ENCODE assay signal across 17 cellular contexts in genomic region chr3:172766241-172766640, GRCh38. TPM values are rescaled to one million over a fixed set of nuclear protein-coding genes. Genes with fewer than 3 reads are reported as not detected.
DNase-seq lines count a peak whose midpoint lies in the region; ATAC-seq, FAIRE-seq and TF ChIP-seq lines count a peak whose summit lies in the region.
"Had no signal": no experiment of that assay in that cellular context is flagged by ENCODE, and none has a peak within 500 bp of the region (broad histone marks: within the 10 kb centered on the region; RNA-seq: fewer than 3 reads in every experiment).

No MANE protein-coding gene starts in this region.

- CTCF ChIA-PET in A549 (lab: Yijun Ruan, JAX) (no interaction called here), Calu3 (lab: Charles Lee) (no interaction called here)

- H3K4me1 ChIP-seq in A549: no peaks in the 10 kb centered on the region; the same call in 2 of the 3 replicates
- H3K4me1 ChIP-seq: Caco-2 had no signal

- FAIRE-seq in A549 (lab: Jason Lieb, UNC): peak; percentile 68
- FAIRE-seq: A204.1, GM12892 had no signal

- H3K27ac ChIP-seq in A549: no peak overlapping the region
- H3K27ac ChIP-seq: C4-2B had no signal

- no peak overlapping the region for H3K4me3 Mint-ChIP-seq in Calu3 (ENCODE audit: low read depth, unreplicated experiment)
- H3K4me3 Mint-ChIP-seq in activated T-helper 17 cell treated with anti-CD3 and anti-CD28 coated beads, Interleukin-2, amount 50 U/mL, for 72 hours: no peak overlapping the region
- H3K4me3 Mint-ChIP-seq: CD4-positive, alpha-beta T cell had no signal

- POLR2A ChIA-PET in A549 (lab: Yijun Ruan, JAX): no interaction called here

- TF ChIP-seq POLR2A in A549 (IDR thresholded peaks at IDR 0.05; ENCODE audit: low read length): no peak

- H3K9me3 Mint-ChIP-seq in Calu3 (ENCODE audit: low read depth, unreplicated experiment): no peaks in the 10 kb centered on the region
- H3K9me3 Mint-ChIP-seq in activated T-helper 17 cell treated with anti-CD3 and anti-CD28 coated beads, Interleukin-2, amount 50 U/mL, for 72 hours: no peaks in the 10 kb centered on the region
- H3K9me3 Mint-ChIP-seq: CD4-positive, alpha-beta T cell had no signal

- BruUV-seq in Calu3 (replicated peaks; lab: Mats Ljungman, UMichigan): no TSS peak

- H3K9me3 ChIP-seq in A549: no peaks in the 10 kb centered on the region
- H3K9me3 ChIP-seq: Caco-2 had no signal

- H3K4me3 ChIP-seq in A549 (no peak overlapping the region), fibroblast of the aortic adventitia (ENCODE audit: low read depth, low read length) (no peak overlapping the region)

- 93% methylated on average over 2 of the region's 2 CpGs for WGBS in A549 (ENCODE audit: missing lambda C conversion rate)

- no peak for ATAC-seq in A549
- ATAC-seq in SK-N-SH treated with all-trans-retinoic acid at 6 μM for 48 hours: peak; percentile 71
- no peak for ATAC-seq in GM18498 (IDR thresholded peaks at IDR 0.05; ENCODE audit: unreplicated experiment)
- no peak for ATAC-seq in activated T-helper 17 cell treated with anti-CD3 and anti-CD28 coated beads, Interleukin-2, amount 50 U/mL, for 72 hours (replicated peaks)

- DNase-seq in A549 (ENCODE audit: low read depth in 1 of 2, low spot score in 1 of 2): no peak
- DNase-seq in Calu3: no peak
- DNase-seq in fibroblast of the aortic adventitia (ENCODE audit: low read depth): peak; percentile 33
- no peak for DNase-seq in NCI-H1436 (lab: John Stamatoyannopoulos, UW)
- DNase-seq: AML-193; Caco-2; CD4-positive, alpha-beta T cell; DMS153; DMS79; GDM1; HCEC 1CT had no signal

- no peak for TF ChIP-seq EP300 in A549 (IDR thresholded peaks at IDR 0.05)

- H3K36me3 Mint-ChIP-seq in Calu3 (ENCODE audit: insufficient read depth, unreplicated experiment): peaks cover 64% of the 10 kb centered on the region
- H3K36me3 Mint-ChIP-seq in activated T-helper 17 cell treated with anti-CD3 and anti-CD28 coated beads, Interleukin-2, amount 50 U/mL, for 72 hours (ENCODE audit: low read depth): peaks cover 83% of the 10 kb centered on the region

- TF ChIP-seq CTCF in A549 (IDR thresholded peaks at IDR 0.05): no peak
- TF ChIP-seq CTCF in Calu3 (IDR thresholded peaks at IDR 0.05; ENCODE audit: unreplicated experiment): no peak
- TF ChIP-seq CTCF in fibroblast of the aortic adventitia (IDR thresholded peaks at IDR 0.05; ENCODE audit: insufficient read depth, low read length): no peak

- TF ChIP-seq RAD21 in A549 (conservative IDR thresholded peaks at IDR 0.05 in 1 of 2, IDR thresholded peaks at IDR 0.05 in 1 of 2): no peak

- intact Hi-C loops in Calu3 (cut with micrococcal nuclease; ENCODE audit: unreplicated experiment): no loop called here

- no peaks in the 10 kb centered on the region for H3K27me3 Mint-ChIP-seq in Calu3 (ENCODE audit: unreplicated experiment)
- no peaks in the 10 kb centered on the region for H3K27me3 Mint-ChIP-seq in activated T-helper 17 cell treated with anti-CD3 and anti-CD28 coated beads, Interleukin-2, amount 50 U/mL, for 72 hours
- H3K27me3 Mint-ChIP-seq: CD4-positive, alpha-beta T cell had no signal

- H3K27ac Mint-ChIP-seq in Calu3 (ENCODE audit: unreplicated experiment): peak overlapping the region; percentile 11
- no peak overlapping the region for H3K27ac Mint-ChIP-seq in activated T-helper 17 cell treated with anti-CD3 and anti-CD28 coated beads, Interleukin-2, amount 50 U/mL, for 72 hours
- H3K27ac Mint-ChIP-seq: CD4-positive, alpha-beta T cell had no signal

- H3K4me1 Mint-ChIP-seq in Calu3 (ENCODE audit: low read depth, unreplicated experiment): peaks cover 2% of the 10 kb centered on the region
- H3K4me1 Mint-ChIP-seq in activated T-helper 17 cell treated with anti-CD3 and anti-CD28 coated beads, Interleukin-2, amount 50 U/mL, for 72 hours: no peaks in the 10 kb centered on the region

- H3K4me2 ChIP-seq in A549: no peak overlapping the region

TF ChIP-seq in A549, 52 proteins besides CTCF, POLR2A, EP300 and RAD21:
- no peak for TF ChIP-seq HOXA7 (CRISPR knock-in tag; IDR thresholded peaks at IDR 0.05)
- TF ChIP-seq EHMT2 (IDR thresholded peaks at IDR 0.05; ENCODE audit: low read depth): no peak
- TF ChIP-seq KDM1A (IDR thresholded peaks at IDR 0.05; ENCODE audit: low read depth): no peak
- TF ChIP-seq CEBPB (IDR thresholded peaks at IDR 0.05): no peak
- no peak for TF ChIP-seq BCL3 (IDR thresholded peaks at IDR 0.05)
- no peak for TF ChIP-seq MAX (IDR thresholded peaks at IDR 0.05)
- TF ChIP-seq ESRRA (IDR thresholded peaks at IDR 0.05; ENCODE audit: borderline replicate concordance, low read length): no peak
- TF ChIP-seq PHF8 (IDR thresholded peaks at IDR 0.05; ENCODE audit: borderline replicate concordance, low read depth): no peak

TF ChIP-seq in SK-N-SH treated with all-trans-retinoic acid at 6 μM for 48 hours, 23 proteins besides CTCF, POLR2A, EP300 and RAD21 (continues in another document):
- no peak for TF ChIP-seq ZFP30 (CRISPR knock-in tag; IDR thresholded peaks at IDR 0.05)
- no peak for TF ChIP-seq OSR1 (CRISPR knock-in tag; IDR thresholded peaks at IDR 0.05)
- no peak for TF ChIP-seq ZFP3 (CRISPR knock-in tag; IDR thresholded peaks at IDR 0.05)
- no peak for TF ChIP-seq RARB (CRISPR knock-in tag; IDR thresholded peaks at IDR 0.05)
- TF ChIP-seq TCF4 (CRISPR knock-in tag; IDR thresholded peaks at IDR 0.05; ENCODE audit: borderline replicate concordance): no peak
- peak; percentile 83; the same call in 1 of the 2 replicates for TF ChIP-seq SNAI2 (CRISPR knock-in tag; IDR thresholded peaks at IDR 0.05)
- TF ChIP-seq GLIS3 (CRISPR knock-in tag; IDR thresholded peaks at IDR 0.05): 0 out of 2 replicates have a peak, but pooled peaks have one; percentile 68
- TF ChIP-seq CREB5 (CRISPR knock-in tag; IDR thresholded peaks at IDR 0.05; ENCODE audit: low read depth): peak; percentile 94
- no peak for TF ChIP-seq TOX (CRISPR knock-in tag; IDR thresholded peaks at IDR 0.05; ENCODE audit: borderline replicate concordance)
- TF ChIP-seq POU6F1 (CRISPR knock-in tag; IDR thresholded peaks at IDR 0.05; ENCODE audit: borderline replicate concordance, low read depth): no peak
- no peak for TF ChIP-seq PATZ1 (CRISPR knock-in tag; IDR thresholded peaks at IDR 0.05; ENCODE audit: borderline replicate concordance)

RNA-seq across cellular contexts. Expression of gene ECT2, which starts 15.7 kb away (rescaled TPM):
- 132 and 187 TPM in 2 replicates for polyA plus RNA-seq in A549 (2011; rRNA removed)
- polyA plus RNA-seq in A549 (2012; cell fraction: cytosol; rRNA removed): 28.9 and 30.3 TPM in 2 replicates
- 23.6 and 46.4 TPM in 2 replicates for polyA plus RNA-seq in A549 (2012; cell fraction: nucleus; rRNA removed)
- 92.3 to 96.5 TPM (median 93.3 TPM) in 3 replicates for polyA plus RNA-seq in A549 (2017; fragmentation: RNase III; extraction: RNeasy Plus Mini Kit Qiagen cat#74134 plus additional on column Dnase treatment)
- polyA minus RNA-seq in A549 (2011; rRNA and poly(A)+ RNA removed): 71.8 and 77.7 TPM in 2 replicates
- 170 and 201 TPM in 2 replicates for total RNA-seq in Calu3 (2022)
- 13.1 and 70.8 TPM in 2 replicates for total RNA-seq in fibroblast of the aortic adventitia (ENCODE audit: low replicate concordance)
- 10 to 100 TPM; 43.3 to 54.0 TPM for total RNA-seq in activated T-helper 17 cell treated with anti-CD3 and anti-CD28 coated beads, Interleukin-2, amount 50 U/mL, for 72 hours

RNA-seq across cellular contexts. Expression of gene NCEH1, which starts 55.4 kb away (rescaled TPM):
- polyA plus RNA-seq in A549 (2011; rRNA removed): 32.2 and 33.2 TPM in 2 replicates
- 10.6 and 12.9 TPM in 2 replicates for polyA plus RNA-seq in A549 (2012; cell fraction: cytosol; rRNA removed)
- 12.4 TPM in 2 replicates for polyA plus RNA-seq in A549 (2012; cell fraction: nucleus; rRNA removed)
- 20.7 to 25.8 TPM (median 21.4 TPM) in 3 replicates for polyA plus RNA-seq in A549 (2017; fragmentation: RNase III; extraction: RNeasy Plus Mini Kit Qiagen cat#74134 plus additional on column Dnase treatment)
- 34.7 and 36.7 TPM in 2 replicates for polyA minus RNA-seq in A549 (2011; rRNA and poly(A)+ RNA removed)
- total RNA-seq in Calu3 (2022): 159 and 163 TPM in 2 replicates
- total RNA-seq in fibroblast of the aortic adventitia (ENCODE audit: low replicate concordance): 5.7 and 21.1 TPM in 2 replicates
- total RNA-seq in activated T-helper 17 cell treated with anti-CD3 and anti-CD28 coated beads, Interleukin-2, amount 50 U/mL, for 72 hours: 10 to 100 TPM in 1 of 2 donors, 1 to 10 TPM in 1; 6.9 to 18.5 TPM
